Comparison of ENCODE assay signal across 9 cellular contexts in the genomic region with DNA sequence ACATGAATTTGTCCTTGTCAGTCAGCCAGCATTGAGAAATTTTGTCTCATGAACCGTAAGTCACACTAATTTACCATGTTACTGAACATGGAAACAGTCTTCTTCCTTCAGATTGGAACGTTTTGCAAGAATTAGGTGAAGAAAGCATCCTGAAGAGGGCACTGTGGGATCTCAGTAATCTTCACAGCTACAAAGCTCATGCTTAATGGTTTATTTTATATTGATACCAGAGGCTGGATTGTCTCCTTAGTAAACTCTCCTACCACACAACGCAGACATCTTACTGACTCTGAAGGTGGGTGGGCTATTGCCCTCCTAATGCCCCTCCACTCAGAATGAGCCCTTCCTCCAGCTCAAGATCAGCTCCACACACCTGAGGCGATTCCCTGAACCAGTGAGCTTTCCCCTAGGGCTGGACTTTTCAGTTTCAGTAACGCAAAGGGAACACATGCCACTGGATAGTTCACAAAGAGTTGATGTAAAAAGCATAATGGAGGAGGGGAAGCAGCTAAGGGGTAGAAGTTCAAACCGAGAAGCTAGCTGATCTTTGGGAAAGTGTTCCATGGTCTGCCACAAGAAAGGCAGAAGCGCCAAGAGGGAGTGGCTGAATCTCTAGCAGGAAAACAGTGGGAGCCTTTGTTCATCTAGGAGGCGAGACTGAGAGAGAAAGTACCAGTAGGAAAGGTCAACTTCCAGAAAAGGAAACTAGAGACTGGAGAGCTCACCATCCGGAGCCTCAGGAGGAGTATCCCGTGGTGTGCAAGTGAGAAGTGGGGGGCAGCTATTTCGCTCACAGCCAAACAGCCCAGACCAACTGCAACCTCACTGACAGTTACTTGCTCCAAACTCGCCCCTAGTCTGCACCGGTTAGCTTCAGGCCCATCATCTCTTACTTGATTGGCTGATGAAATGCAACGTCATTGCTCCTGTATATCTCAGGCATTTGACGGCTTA. TPM values are rescaled to one million over a fixed set of nuclear protein-coding genes. Genes with fewer than 3 reads are reported as not detected.
DNase-seq lines count a peak whose midpoint lies in the region; ATAC-seq and TF ChIP-seq lines count a peak whose summit lies in the region.
"Had no signal": no experiment of that assay in that cellular context is flagged by ENCODE, and none has a peak within 500 bp of the region (broad histone marks: within the 10 kb centered on the region; RNA-seq: fewer than 3 reads in every experiment).

SLC9C1 (minus strand) TSS at position 849 of the 954 bp plus-strand sequence. CDS start 7,425 bp downstream, outside the sequence.

- H2AFZ ChIP-seq in Karpas-422 (ENCODE audit: low read length): peak within 1 kb of the TSS; percentile 82

- DNase-seq in DMS53 (lab: John Stamatoyannopoulos, UW) (peak; percentile 81), Karpas-422 (peak; percentile 82), SHP77 (lab: John Stamatoyannopoulos, UW) (peak; percentile 58 to 71), breast epithelium (ENCODE audit: low spot score in 2 of 2) (peak in 1 of 2 donors; percentile 38), gastrocnemius medialis (no peak), GM19240 (ENCODE audit: insufficient read length, low spot score) (no peak)

- ATAC-seq in GM21390 (IDR thresholded peaks at IDR 0.05; ENCODE audit: unreplicated experiment) (peak; percentile 59), gastrocnemius medialis (peak; percentile 72 to 79)

- TF ChIP-seq CTCF in breast epithelium (IDR thresholded peaks at IDR 0.05) (peak in 2 of 3 donors; percentile 56 to 60), gastrocnemius medialis (IDR thresholded peaks at IDR 0.05 in 4 of 5, conservative IDR thresholded peaks at IDR 0.05 in 1 of 5) (peak in 3 of 5 experiments; percentile 27 to 46 (median 42))

- in situ Hi-C loops in gastrocnemius medialis (cut with MboI; ENCODE audit: low sequenced_read_pairs in 4 of 4): loop anchor here in 1 of 4 donors (25.0 kb wide), 1 partner anchor 219 kb away; no protein-coding TSS in a partner anchor

- H3K4me1 ChIP-seq in Karpas-422 (ENCODE audit: low read length) (peaks cover 40% of the 10 kb centered on the region), breast epithelium (no peaks in the 10 kb centered on the region), iPS-20b (ENCODE audit: insufficient read depth, low read length) (peaks cover 6% of the 10 kb centered on the region), gastrocnemius medialis (peaks cover 0 to 3% of the 10 kb centered on the region in 2 donors)

- H3K79me2 ChIP-seq in Karpas-422 (ENCODE audit: low read length): no peaks in the 10 kb centered on the region

- H3K9ac ChIP-seq in Karpas-422 (ENCODE audit: low read length) (peak within 1 kb of the TSS; percentile 61), iPS-20b (ENCODE audit: low read depth, low read length) (peak within 1 kb of the TSS; percentile 67; the same call in 1 of the 2 replicates)

- intact Hi-C loops in breast epithelium (cut with DNase I; ENCODE audit: low total_unique reads): no loop called here
- intact Hi-C loops in gastrocnemius medialis (cut with DNase I; ENCODE audit: low total_unique reads): loop anchor here (5.0 kb wide), 1 partner anchor 239 kb away; no protein-coding TSS in a partner anchor

- TF ChIP-seq POLR2A in breast epithelium (IDR thresholded peaks at IDR 0.05): no peak
- TF ChIP-seq POLR2A in gastrocnemius medialis (IDR thresholded peaks at IDR 0.05): no peak

- H3K27ac ChIP-seq in Karpas-422 (ENCODE audit: low read length): peak within 1 kb of the TSS; percentile 43
- H3K27ac ChIP-seq in breast epithelium: peak within 1 kb of the TSS; percentile 77 to 83
- H3K27ac ChIP-seq in iPS-20b (ENCODE audit: low read length): peak within 1 kb of the TSS; percentile 74
- peak within 1 kb of the TSS in 3 of 4 donors; percentile 31 to 66 (median 31) for H3K27ac ChIP-seq in gastrocnemius medialis

- H3K36me3 ChIP-seq in Karpas-422 (ENCODE audit: insufficient read depth, low read length): no peaks in the 10 kb centered on the region
- H3K36me3 ChIP-seq in breast epithelium: no peaks in the 10 kb centered on the region
- H3K36me3 ChIP-seq in iPS-20b (ENCODE audit: insufficient read depth, low read depth, low read length): no peaks in the 10 kb centered on the region
- H3K36me3 ChIP-seq in gastrocnemius medialis: no peaks in the 10 kb centered on the region

- H3K9me3 ChIP-seq in Karpas-422 (ENCODE audit: low read length) (no peaks in the 10 kb centered on the region), breast epithelium (no peaks in the 10 kb centered on the region), iPS-20b (ENCODE audit: insufficient read depth, low read depth, low read length) (no peaks in the 10 kb centered on the region), gastrocnemius medialis (no peaks in the 10 kb centered on the region)

- H3K4me3 ChIP-seq in Karpas-422 (ENCODE audit: low read length) (peak within 1 kb of the TSS; percentile 68), breast epithelium (peak within 1 kb of the TSS; percentile 36 to 67 (median 43)), iPS-20b (ENCODE audit: low read length) (peak within 1 kb of the TSS; percentile 37; the same call in 1 of the 2 replicates), gastrocnemius medialis (peak within 1 kb of the TSS; percentile 35 to 49 (median 42))

- H3K27me3 ChIP-seq in Karpas-422 (ENCODE audit: low read length): no peaks in the 10 kb centered on the region
- no peaks in the 10 kb centered on the region for H3K27me3 ChIP-seq in breast epithelium
- no peaks in the 10 kb centered on the region for H3K27me3 ChIP-seq in iPS-20b (ENCODE audit: insufficient read depth, low read length)
- no peaks in the 10 kb centered on the region for H3K27me3 ChIP-seq in gastrocnemius medialis

- no peaks in the 10 kb centered on the region for H4K20me1 ChIP-seq in Karpas-422 (ENCODE audit: insufficient read depth, low read depth, low read length)

- peak within 1 kb of the TSS; percentile 76 for H3K4me2 ChIP-seq in Karpas-422 (ENCODE audit: low read depth, low read length, poor library complexity, severe bottlenecking)

- H3K9me2 ChIP-seq in Karpas-422 (replicated peaks; ENCODE audit: insufficient read depth, low read length): no peaks in the 10 kb centered on the region

RNA-seq across cellular contexts. Expression of gene SLC9C1, which starts in this region (rescaled TPM):
- 1.1 TPM in 1 of 2 replicates, not detected in the other for total RNA-seq in Karpas-422 (2014; rRNA removed; shearing (Covaris generic); ENCODE audit: low replicate concordance)
- under 1 TPM in 2 of 3 donors, not detected in 1; 0.15 to 0.48 TPM for total RNA-seq in breast epithelium
- total RNA-seq in gastrocnemius medialis: not detected
- total RNA-seq: lower leg skin had no signal

Comparison
In these comparisons a context has a peak if more than half of its experiments do, and no peak if none do; other contexts are left out.
1. Peak in ATAC-seq, H3K4me3 ChIP-seq and H3K27ac ChIP-seq in gastrocnemius medialis; RNA of the gene not detected or under 1 TPM.
2. DNase-seq: peak in DMS53 (single experiment), Karpas-422 (single experiment) and SHP77 (2 of 2); none in gastrocnemius medialis (0 of 2) and GM19240 (single experiment).
3. Peak in every context shown above with its lines, with median percentiles within 50 percentile points of each other: H3K27ac ChIP-seq and H3K4me3 ChIP-seq.